18 cellular contexts compared by ENCODE assay signal in the genomic region with DNA sequence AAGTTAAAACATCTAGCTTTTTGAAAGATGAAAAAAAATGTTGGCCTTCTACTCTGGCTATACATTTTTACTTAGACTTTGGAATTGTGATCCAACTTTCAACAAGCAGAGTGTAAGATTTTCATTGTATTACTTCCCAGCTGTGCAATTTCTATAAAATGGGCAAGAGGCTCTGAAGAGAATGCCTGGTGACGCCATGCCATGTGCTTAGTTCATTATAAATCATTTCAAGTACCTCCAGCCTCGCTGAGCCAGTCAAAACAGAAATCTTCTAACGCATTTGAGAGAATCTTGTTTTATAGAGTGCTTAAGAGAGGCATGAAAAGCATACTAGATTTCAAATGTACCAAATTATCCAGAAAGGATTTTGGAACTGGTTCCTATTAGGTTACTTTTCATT. TPM values are rescaled to one million over a fixed set of nuclear protein-coding genes. Genes with fewer than 3 reads are reported as not detected.
DNase-seq lines count a peak whose midpoint lies in the region; ATAC-seq and TF ChIP-seq lines count a peak whose summit lies in the region.
"Had no signal": no experiment of that assay in that cellular context is flagged by ENCODE, and none has a peak within 500 bp of the region (broad histone marks: within the 10 kb centered on the region; RNA-seq: fewer than 3 reads in every experiment).

No MANE protein-coding gene starts in this region.

- H3K27ac ChIP-seq in CD4-positive, alpha-beta T cell (ENCODE audit: low read depth, low read length) = peak overlapping the region; percentile 68
- H3K27ac ChIP-seq in DND-41 (ENCODE audit: low read length) = peak overlapping the region; percentile 92
- H3K27ac ChIP-seq in caudate nucleus (ENCODE audit: low read depth, low read length) = no peak overlapping the region
- H3K27ac ChIP-seq: C4-2B, esophagus muscularis mucosa had no signal

- H3K4me1 Mint-ChIP-seq in CD4-positive, alpha-beta T cell (ENCODE audit: low read depth) = peaks cover 94% of the 10 kb centered on the region
- H3K4me1 Mint-ChIP-seq in central memory CD8-positive, alpha-beta T cell = peaks cover 75% of the 10 kb centered on the region
- H3K4me1 Mint-ChIP-seq: GM23338 had no signal

- intact Hi-C loops in CD4-positive, alpha-beta T cell (cut with DNase I, micrococcal nuclease) = no loop called here
- intact Hi-C loops in sciatic nerve (cut with DNase I) = no loop called here

- no peaks in the 10 kb centered on the region for H3K27me3 Mint-ChIP-seq in CD4-positive, alpha-beta T cell
- H3K27me3 Mint-ChIP-seq in central memory CD8-positive, alpha-beta T cell = no peaks in the 10 kb centered on the region

- H3K36me3 ChIP-seq in DND-41 (ENCODE audit: insufficient read depth, low read length) = no peaks in the 10 kb centered on the region
- H3K36me3 ChIP-seq: esophagus muscularis mucosa had no signal

- peaks cover 93% of the 10 kb centered on the region for H3K4me1 ChIP-seq in DND-41 (ENCODE audit: insufficient read depth, low read length)
- H3K4me1 ChIP-seq: esophagus muscularis mucosa had no signal

- no peaks in the 10 kb centered on the region for H4K20me1 ChIP-seq in DND-41 (ENCODE audit: insufficient read depth, low read length)

- no peaks in the 10 kb centered on the region for H3K9me3 ChIP-seq in CD4-positive, alpha-beta T cell (ENCODE audit: control insufficient read depth, low read length)
- H3K9me3 ChIP-seq in DND-41 (ENCODE audit: insufficient read depth, low read length, severe bottlenecking) = no peaks in the 10 kb centered on the region
- H3K9me3 ChIP-seq: esophagus muscularis mucosa had no signal

- POLR2A ChIA-PET in CD4-positive, alpha-beta T cell (lab: Charles Lee) = interaction anchor here (0.9 to 6.2 kb wide), 14 partner anchors 9 to 79 kb away, joined by 3 to 85 read pairs (median 6); partner anchors contain the start of gene STK17B

- peak overlapping the region; percentile 23; the same call in 1 of the 2 replicates for H2AFZ ChIP-seq in DND-41 (ENCODE audit: low read depth, low read length)

- H3K36me3 Mint-ChIP-seq in CD4-positive, alpha-beta T cell (ENCODE audit: low read depth) = no peaks in the 10 kb centered on the region
- H3K36me3 Mint-ChIP-seq in central memory CD8-positive, alpha-beta T cell (ENCODE audit: insufficient read depth) = peaks cover 21% of the 10 kb centered on the region

- H3K4me3 Mint-ChIP-seq in CD4-positive, alpha-beta T cell = peak overlapping the region; percentile 76
- H3K4me3 Mint-ChIP-seq in central memory CD8-positive, alpha-beta T cell = no peak overlapping the region
- H3K4me3 Mint-ChIP-seq: GM23338 had no signal

- H3K27ac Mint-ChIP-seq in CD4-positive, alpha-beta T cell = peak overlapping the region; percentile 94
- peak overlapping the region; percentile 95 for H3K27ac Mint-ChIP-seq in central memory CD8-positive, alpha-beta T cell (ENCODE audit: low read depth)
- H3K27ac Mint-ChIP-seq: GM23338 had no signal

- H3K27me3 ChIP-seq in CD4-positive, alpha-beta T cell (ENCODE audit: control insufficient read depth, insufficient read depth, low read length) = no peaks in the 10 kb centered on the region
- H3K27me3 ChIP-seq in DND-41 (ENCODE audit: insufficient read depth, low read length, poor library complexity) = no peaks in the 10 kb centered on the region
- H3K27me3 ChIP-seq: esophagus muscularis mucosa had no signal

- no peak for DNase-seq in CD4-positive, alpha-beta T cell
- DNase-seq in DND-41 = no peak
- DNase-seq in NCI-H69 (lab: John Stamatoyannopoulos, UW) = peak; percentile 53
- DNase-seq in central memory CD8-positive, alpha-beta T cell (ENCODE audit: low spot score in 2 of 2) = no peak
- DNase-seq in cerebellar cortex (ENCODE audit: low spot score) = no peak
- DNase-seq in sciatic nerve (ENCODE audit: low spot score) = no peak
- no peak for DNase-seq in caudate nucleus (lab: John Stamatoyannopoulos, UW)
- DNase-seq: anterior cingulate cortex; cortex of kidney; hippocampal formation; left colon; retina; stimulated activated CD4-positive, alpha-beta T cell treated with anti-CD3 and anti-CD28 coated beads, Interleukin-4, amount 100 ng/mL, for 24 hours; stimulated activated naive CD4-positive, alpha-beta T cell treated with Interleukin-2 at 50 U/mL for 16 hours had no signal

- TF ChIP-seq CTCF in CD4-positive, alpha-beta T cell (IDR thresholded peaks at IDR 0.05) = no peak
- no peak for TF ChIP-seq CTCF in DND-41 (IDR thresholded peaks at IDR 0.05; ENCODE audit: borderline replicate concordance, extremely low read depth, low read length, poor library complexity, severe bottlenecking)

- CTCF ChIA-PET in CD4-positive, alpha-beta T cell (lab: Charles Lee) = interaction anchor here (0.7 to 2.3 kb wide), 5 partner anchors 21 to 79 kb away, joined by 3 to 8 read pairs (median 5); no protein-coding TSS in a partner anchor

- H3K9ac ChIP-seq in DND-41 (ENCODE audit: low read depth, low read length) = peak overlapping the region; percentile 46

- peaks cover 19% of the 10 kb centered on the region for H3K79me2 ChIP-seq in DND-41 (ENCODE audit: insufficient read depth, low read length)

- ATAC-seq in CD4-positive, alpha-beta T cell (ENCODE audit: poor library complexity) = no peak
- ATAC-seq in DND-41 (ENCODE audit: insufficient read depth, low read depth) (no peak), sciatic nerve (no peak)
- ATAC-seq in central memory CD8-positive, alpha-beta T cell (replicated peaks; ENCODE audit: extremely low read depth, poor library complexity, severe bottlenecking) = no peak
- ATAC-seq: GM23338, left colon, Right ventricle myocardium inferior had no signal

- H3K9me3 Mint-ChIP-seq in CD4-positive, alpha-beta T cell = no peaks in the 10 kb centered on the region
- H3K9me3 Mint-ChIP-seq in central memory CD8-positive, alpha-beta T cell = peaks cover 5% of the 10 kb centered on the region
- H3K9me3 Mint-ChIP-seq: GM23338 had no signal

- peak overlapping the region; percentile 52 for H3K4me2 ChIP-seq in DND-41 (ENCODE audit: insufficient read depth, low read length)
- H3K4me2 ChIP-seq: GM23338 had no signal

- H3K4me3 ChIP-seq in DND-41 (ENCODE audit: low read depth in 1 of 2, low read length in 2 of 2) = no peak overlapping the region
- H3K4me3 ChIP-seq: esophagus muscularis mucosa, GM23338 had no signal

RNA-seq across cellular contexts. Expression of gene STK17B, which starts 10.1 kb away (rescaled TPM):
- 100 to 1,000 TPM; 645 to 648 TPM for total RNA-seq in CD4-positive, alpha-beta T cell
- 32.6 TPM for total RNA-seq in sciatic nerve

Comparison
In these comparisons a context has a peak if more than half of its experiments do, and no peak if none do; other contexts are left out.
1. RNA of gene STK17B, which starts 10.1 kb away (total RNA-seq): 645 to 648 TPM in CD4-positive, alpha-beta T cell; 32.6 TPM in sciatic nerve (single experiment); every median in the first group is over 10 times any median in the second.